14 cellular contexts compared by ENCODE assay signal in genomic region chr10:86586516-86586915, GRCh38.
"Had no signal": no experiment of that assay in that cellular context is flagged by ENCODE, and none has a peak within 500 bp of the region (broad histone marks: within the 10 kb centered on the region; RNA-seq: fewer than 3 reads in every experiment).

No MANE protein-coding gene starts in this region.

- H3K27me3 Mint-ChIP-seq: activated T-helper 17 cell treated with anti-CD3 and anti-CD28 coated beads, Interleukin-2, amount 50 U/mL, for 72 hours; stimulated activated naive CD8-positive, alpha-beta T cell treated with anti-CD3 and anti-CD28 coated beads, Interleukin-15, Interleukin-2, amounts not matched to agents 100 ng/mL and 50 ng/mL, for 24 hours had no signal

- FAIRE-seq: frontal cortex, kidney had no signal

- H3K27ac Mint-ChIP-seq: activated T-helper 17 cell treated with anti-CD3 and anti-CD28 coated beads, Interleukin-2, amount 50 U/mL, for 72 hours; nephron; stimulated activated naive CD8-positive, alpha-beta T cell treated with anti-CD3 and anti-CD28 coated beads, Interleukin-15, Interleukin-2, amounts not matched to agents 100 ng/mL and 50 ng/mL, for 24 hours had no signal

- H3K27ac ChIP-seq: coronary artery, epithelial cell of prostate, left ventricle myocardium inferior, sigmoid colon, spleen had no signal

- H3K9me3 ChIP-seq: left ventricle myocardium inferior, sigmoid colon, spleen had no signal

- H3K4me3 Mint-ChIP-seq: activated T-helper 17 cell treated with anti-CD3 and anti-CD28 coated beads, Interleukin-2, amount 50 U/mL, for 72 hours; nephron; stimulated activated naive CD8-positive, alpha-beta T cell treated with anti-CD3 and anti-CD28 coated beads, Interleukin-15, Interleukin-2, amounts not matched to agents 100 ng/mL and 50 ng/mL, for 24 hours had no signal

- H3K27me3 ChIP-seq: sigmoid colon had no signal

- H3K9me3 Mint-ChIP-seq: activated T-helper 17 cell treated with anti-CD3 and anti-CD28 coated beads, Interleukin-2, amount 50 U/mL, for 72 hours; nephron; stimulated activated naive CD8-positive, alpha-beta T cell treated with anti-CD3 and anti-CD28 coated beads, Interleukin-15, Interleukin-2, amounts not matched to agents 100 ng/mL and 50 ng/mL, for 24 hours had no signal

- H3K36me3 ChIP-seq: left ventricle myocardium inferior, sigmoid colon, spleen had no signal

- DNase-seq: activated CD4-positive, CD25-positive, alpha-beta regulatory T cell treated with anti-CD3 and anti-CD28 coated beads, Interleukin-2, amount 50 U/mL, for 72 hours; activated naive CD4-positive, alpha-beta T cell treated with Interleukin-2 at 50 U/mL for 16 hours; effector CD8-positive, alpha-beta T cell; kidney; left ventricle myocardium inferior; mesenchymal stem cell; sigmoid colon; spleen had no signal

- H3K4me1 Mint-ChIP-seq: activated T-helper 17 cell treated with anti-CD3 and anti-CD28 coated beads, Interleukin-2, amount 50 U/mL, for 72 hours had no signal

- H3K4me3 ChIP-seq: coronary artery, left ventricle myocardium inferior, sigmoid colon, spleen had no signal
